Comparison of ENCODE assay signal across 8 cellular contexts in the genomic region with DNA sequence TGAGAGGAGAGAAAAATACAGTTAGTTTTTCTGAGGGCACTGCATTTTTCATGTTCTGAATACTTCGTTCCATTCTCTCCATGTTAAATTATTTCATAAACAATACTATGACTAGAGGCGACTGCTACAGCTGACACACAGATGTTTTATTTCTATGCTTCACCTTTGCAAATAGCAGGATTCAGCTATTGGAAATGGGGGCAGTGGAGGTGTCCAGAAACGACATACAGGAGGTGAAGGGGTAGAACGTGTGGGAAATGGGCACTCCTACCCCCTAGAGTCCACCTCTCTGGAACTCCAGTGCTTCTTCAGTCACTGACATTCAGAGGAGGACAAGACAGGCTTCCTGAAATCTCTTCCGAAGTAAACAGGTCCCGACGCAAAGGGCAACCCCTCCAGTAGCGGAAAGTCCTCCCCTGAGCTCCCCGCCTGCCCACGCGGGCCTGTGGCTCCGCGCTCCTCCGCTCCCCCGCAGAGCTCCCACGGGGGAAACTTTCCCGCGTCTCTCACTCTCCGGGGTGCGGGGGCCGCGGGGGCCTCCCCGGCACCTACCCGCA. TPM values are rescaled to one million over a fixed set of nuclear protein-coding genes. Genes with fewer than 3 reads are reported as not detected.
DNase-seq lines count a peak whose midpoint lies in the region; ATAC-seq and TF ChIP-seq lines count a peak whose summit lies in the region.

No MANE protein-coding gene starts in this region.

- H3K4me3 Mint-ChIP-seq in naive B cell = peak overlapping the region; percentile 90 to 99 (median 97)

- ATAC-seq in HG03060 (IDR thresholded peaks at IDR 0.05; ENCODE audit: low read depth, unreplicated experiment) (peak; percentile 6), naive B cell (ENCODE audit: low read depth in 2 of 2) (peak; percentile 28 to 29), GM19324 (IDR thresholded peaks at IDR 0.05; ENCODE audit: low FRiP score, unreplicated experiment) (no peak)

- no peaks in the 10 kb centered on the region for H3K27me3 Mint-ChIP-seq in naive B cell

- H3K4me1 Mint-ChIP-seq in naive B cell = peaks cover 8 to 24% (median 17%) of the 10 kb centered on the region in 3 donors

- H3K27ac ChIP-seq in SK-N-MC = no peak overlapping the region

- H3K9ac ChIP-seq in SK-N-MC (ENCODE audit: insufficient read length) = peak overlapping the region; percentile 76

- no peaks in the 10 kb centered on the region for H3K9me3 ChIP-seq in SK-N-MC (ENCODE audit: low read depth, low read length)

- H3K36me3 Mint-ChIP-seq in naive B cell = no peaks in the 10 kb centered on the region

- TF ChIP-seq CTCF in epithelial cell of proximal tubule (conservative IDR thresholded peaks at IDR 0.05; ENCODE audit: low read depth, low read length) = no peak

- DNase-seq in DMS 273 (lab: John Stamatoyannopoulos, UW; ENCODE audit: unreplicated experiment) (peak; percentile 82), DMS 273 treated with DMSO at 0.1 percent for 48 hours (lab: John Stamatoyannopoulos, UW) (no peak), SK-N-MC (ENCODE audit: low read depth, low spot score) (no peak), epithelial cell of proximal tubule (ENCODE audit: low read depth) (no peak), naive B cell (no peak), A172 (ENCODE audit: low spot score) (no peak)

- H3K27ac Mint-ChIP-seq in naive B cell = peak overlapping the region; percentile 91 to 97 (median 94)

- H3K9me3 Mint-ChIP-seq in naive B cell = no peaks in the 10 kb centered on the region

- no peaks in the 10 kb centered on the region for H3K36me3 ChIP-seq in SK-N-MC (ENCODE audit: insufficient read depth, low read length)

- H3K4me3 ChIP-seq in SK-N-MC (peak overlapping the region; percentile 91), epithelial cell of proximal tubule (ENCODE audit: low read depth, low read length) (peak overlapping the region; percentile 87)

RNA-seq across cellular contexts. Expression of a gene that starts 0.5 kb away (rescaled TPM):
- total RNA-seq in epithelial cell of proximal tubule = 2.9 and 5.1 TPM in 2 replicates
- 10 to 100 TPM; 13.9 to 24.6 (median 19.1) TPM for polyA plus RNA-seq in naive B cell (ENCODE audit: low read depth in 6 of 6)
- 25.0 and 30.7 TPM in 2 replicates for total RNA-seq in A172 (2014; rRNA removed; shearing (Covaris generic))
